ENCODE assay signal across 8 cellular contexts in the genomic region with DNA sequence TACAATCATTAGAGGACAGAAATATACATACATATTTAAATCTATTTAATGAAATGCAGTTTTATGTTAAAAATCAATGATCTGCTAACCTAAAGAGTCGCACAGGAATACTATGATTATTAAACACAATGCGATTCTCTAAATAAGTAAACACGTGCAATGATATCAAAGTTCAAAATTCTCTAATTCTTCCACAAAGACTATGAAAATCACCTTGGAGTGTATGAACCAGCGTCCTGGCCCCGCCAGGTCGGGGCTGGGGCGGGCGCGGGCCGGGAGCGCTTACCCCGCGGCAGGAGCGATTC. TPM values are rescaled to one million over a fixed set of nuclear protein-coding genes. Genes with fewer than 3 reads are reported as not detected.
DNase-seq lines count a peak whose midpoint lies in the region; ATAC-seq, FAIRE-seq and TF ChIP-seq lines count a peak whose summit lies in the region.

No MANE protein-coding gene starts in this region.

- TF ChIP-seq CTCF in brain (conservative IDR thresholded peaks at IDR 0.05) (no peak), upper lobe of right lung (IDR thresholded peaks at IDR 0.05) (no peak), D721Med (IDR thresholded peaks at IDR 0.05; ENCODE audit: insufficient read depth, missing control alignments) (no peak)

- intact Hi-C loops in upper lobe of right lung (cut with DNase I), result no loop called here

- H3K27me3 ChIP-seq in mesenchymal stem cell (ENCODE audit: control insufficient read depth in 1 of 2, insufficient read depth in 1 of 2, low read length in 2 of 2) (no peaks in the 10 kb centered on the region), upper lobe of right lung (no peaks in the 10 kb centered on the region)

- DNase-seq in activated naive CD4-positive, alpha-beta T cell treated with anti-CD3 and anti-CD28 coated beads, Interleukin-2, amount 50 U/mL, for 16 hours, result no peak
- no peak for DNase-seq in mesenchymal stem cell
- no peak for DNase-seq in upper lobe of right lung
- no peak for DNase-seq in AG20443 (ENCODE audit: low spot score)
- DNase-seq in D721Med (ENCODE audit: insufficient read length, low spot score), result no peak

- 2% methylated on average over 14 of the region's 14 CpGs for WGBS in mesenchymal stem cell

- peaks cover 38% of the 10 kb centered on the region for H3K4me1 Mint-ChIP-seq in activated naive CD4-positive, alpha-beta T cell treated with anti-CD3 and anti-CD28 coated beads, Interleukin-2, amount 50 U/mL, for 24 hours
- peaks cover 75% of the 10 kb centered on the region for H3K4me1 Mint-ChIP-seq in brain

- peak overlapping the region; percentile 46 to 61 for H3K4ac ChIP-seq in mesenchymal stem cell (ENCODE audit: low read depth in 1 of 2, low read length in 2 of 2)

- H3K9me3 Mint-ChIP-seq in activated naive CD4-positive, alpha-beta T cell treated with anti-CD3 and anti-CD28 coated beads, Interleukin-2, amount 50 U/mL, for 24 hours, result no peaks in the 10 kb centered on the region
- H3K9me3 Mint-ChIP-seq in brain, result no peaks in the 10 kb centered on the region

- H2BK120ac ChIP-seq in mesenchymal stem cell (ENCODE audit: low read depth, low read length), result peak overlapping the region; percentile 8

- no peak overlapping the region for H4K91ac ChIP-seq in mesenchymal stem cell (ENCODE audit: low read length)

- no peak overlapping the region for H2BK15ac ChIP-seq in mesenchymal stem cell (ENCODE audit: low read depth, poor library complexity, severe bottlenecking)

- no peak for FAIRE-seq in D721Med (lab: Jason Lieb, UNC)

- peaks cover 6% of the 10 kb centered on the region for H3K36me3 Mint-ChIP-seq in activated naive CD4-positive, alpha-beta T cell treated with anti-CD3 and anti-CD28 coated beads, Interleukin-2, amount 50 U/mL, for 24 hours
- peaks cover 8% of the 10 kb centered on the region for H3K36me3 Mint-ChIP-seq in brain

- peak overlapping the region; percentile 69 to 90 for H3K18ac ChIP-seq in mesenchymal stem cell (ENCODE audit: low read depth in 1 of 2, low read length in 2 of 2)

- H3K14ac ChIP-seq in mesenchymal stem cell (ENCODE audit: low read length in 2 of 2), result peak overlapping the region in 1 of 2 experiments; percentile 86

- peak overlapping the region; percentile 99 for H3K27ac Mint-ChIP-seq in activated naive CD4-positive, alpha-beta T cell treated with anti-CD3 and anti-CD28 coated beads, Interleukin-2, amount 50 U/mL, for 24 hours
- H3K27ac Mint-ChIP-seq in brain, result peak overlapping the region; percentile 99 to 100 (median 100)

- peak overlapping the region; percentile 89 for H2BK5ac ChIP-seq in mesenchymal stem cell (ENCODE audit: low read depth, low read length, poor library complexity, severe bottlenecking)

- H3K36me3 ChIP-seq in mesenchymal stem cell (ENCODE audit: control insufficient read depth in 1 of 2, insufficient read depth in 2 of 2, low read depth in 1 of 2, low read length in 2 of 2) (peaks cover 0 to 18% of the 10 kb centered on the region in 2 experiments), upper lobe of right lung (peaks cover 2% of the 10 kb centered on the region)

- peak overlapping the region; percentile 46 for H3K27ac ChIP-seq in mesenchymal stem cell (ENCODE audit: low read length, poor library complexity, severe bottlenecking)
- H3K27ac ChIP-seq in upper lobe of right lung, result peak overlapping the region; percentile 96

- ATAC-seq in upper lobe of right lung (no peak), GM18498 (IDR thresholded peaks at IDR 0.05; ENCODE audit: unreplicated experiment) (no peak)

- peak overlapping the region; percentile 98 for H3K4me3 Mint-ChIP-seq in activated naive CD4-positive, alpha-beta T cell treated with anti-CD3 and anti-CD28 coated beads, Interleukin-2, amount 50 U/mL, for 24 hours
- peak overlapping the region; percentile 97 to 100 (median 100) for H3K4me3 Mint-ChIP-seq in brain

- H3K79me1 ChIP-seq in mesenchymal stem cell (replicated peaks; ENCODE audit: low read length, poor library complexity, severe bottlenecking), result peaks cover 7% of the 10 kb centered on the region

- H3K4me3 ChIP-seq in mesenchymal stem cell (ENCODE audit: insufficient read depth in 1 of 2, low read depth in 1 of 2, low read length in 2 of 2) (peak overlapping the region; percentile 79 to 90), upper lobe of right lung (peak overlapping the region; percentile 74)

- H3K9ac ChIP-seq in mesenchymal stem cell (ENCODE audit: low read length), result peak overlapping the region; percentile 98

- no peak overlapping the region for H2AK5ac ChIP-seq in mesenchymal stem cell (ENCODE audit: low read length, severe bottlenecking)

- no peak overlapping the region for H2BK12ac ChIP-seq in mesenchymal stem cell (ENCODE audit: low read length in 2 of 2)

- H3K9me3 ChIP-seq in mesenchymal stem cell (ENCODE audit: control insufficient read depth, low read length) (no peaks in the 10 kb centered on the region), upper lobe of right lung (no peaks in the 10 kb centered on the region)

- H2AFZ ChIP-seq in mesenchymal stem cell (ENCODE audit: low read depth, low read length), result no peak overlapping the region

- peak overlapping the region in 1 of 2 experiments; percentile 8 for H3K23ac ChIP-seq in mesenchymal stem cell (ENCODE audit: low read length in 2 of 2)

- H3K4me1 ChIP-seq in mesenchymal stem cell (ENCODE audit: control insufficient read depth, insufficient read depth, low read depth, low read length) (no peaks in the 10 kb centered on the region), upper lobe of right lung (peaks cover 17% of the 10 kb centered on the region)

- no peak overlapping the region for H4K8ac ChIP-seq in mesenchymal stem cell (ENCODE audit: low read length)

- H3K27me3 Mint-ChIP-seq in activated naive CD4-positive, alpha-beta T cell treated with anti-CD3 and anti-CD28 coated beads, Interleukin-2, amount 50 U/mL, for 24 hours, result peaks cover 2% of the 10 kb centered on the region
- H3K27me3 Mint-ChIP-seq in brain, result peaks cover 10% of the 10 kb centered on the region

- peak overlapping the region; percentile 95 for H3K4me2 ChIP-seq in mesenchymal stem cell (ENCODE audit: low read length, poor library complexity, severe bottlenecking)

RNA-seq across cellular contexts. Expression of a gene that starts 0.6 kb away (rescaled TPM):
- 120 TPM for polyA plus RNA-seq in brain (ENCODE audit: insufficient read depth, low read depth, low replicate concordance)
- 71.6 TPM for polyA plus RNA-seq in mesenchymal stem cell (2013, experiment 1 of 2)
- polyA plus RNA-seq in mesenchymal stem cell (2013, experiment 2 of 2), result 72.1 TPM
- total RNA-seq in upper lobe of right lung, result 29.3 TPM

RNA-seq across cellular contexts. Expression of a gene that starts 21.8 kb away (rescaled TPM):
- 1.7 TPM for polyA plus RNA-seq in brain (ENCODE audit: insufficient read depth, low read depth, low replicate concordance)
- 0.22 TPM for polyA plus RNA-seq in mesenchymal stem cell (2013, experiment 1 of 2)
- polyA plus RNA-seq in mesenchymal stem cell (2013, experiment 2 of 2), result 0.37 TPM
- 11.0 TPM for total RNA-seq in upper lobe of right lung

RNA-seq across cellular contexts. Expression of a gene that starts 25.9 kb away (rescaled TPM):
- polyA plus RNA-seq in brain (ENCODE audit: insufficient read depth, low read depth, low replicate concordance), result 101 TPM
- 31.5 TPM for polyA plus RNA-seq in mesenchymal stem cell (2013, experiment 1 of 2)
- polyA plus RNA-seq in mesenchymal stem cell (2013, experiment 2 of 2), result 32.3 TPM
- total RNA-seq in upper lobe of right lung, result 101 TPM
